1 cellular context compared by ENCODE assay signal in genomic region chr2:20880221-20880771, GRCh38.
TF ChIP-seq lines count a peak whose summit lies in the region.

No MANE protein-coding gene starts in this region.

TF ChIP-seq in A549, 52 proteins besides CTCF, POLR2A, EP300 and RAD21 (continued from another document):
- TF ChIP-seq JUNB (IDR thresholded peaks at IDR 0.05), result no peak
